In the genomic region with DNA sequence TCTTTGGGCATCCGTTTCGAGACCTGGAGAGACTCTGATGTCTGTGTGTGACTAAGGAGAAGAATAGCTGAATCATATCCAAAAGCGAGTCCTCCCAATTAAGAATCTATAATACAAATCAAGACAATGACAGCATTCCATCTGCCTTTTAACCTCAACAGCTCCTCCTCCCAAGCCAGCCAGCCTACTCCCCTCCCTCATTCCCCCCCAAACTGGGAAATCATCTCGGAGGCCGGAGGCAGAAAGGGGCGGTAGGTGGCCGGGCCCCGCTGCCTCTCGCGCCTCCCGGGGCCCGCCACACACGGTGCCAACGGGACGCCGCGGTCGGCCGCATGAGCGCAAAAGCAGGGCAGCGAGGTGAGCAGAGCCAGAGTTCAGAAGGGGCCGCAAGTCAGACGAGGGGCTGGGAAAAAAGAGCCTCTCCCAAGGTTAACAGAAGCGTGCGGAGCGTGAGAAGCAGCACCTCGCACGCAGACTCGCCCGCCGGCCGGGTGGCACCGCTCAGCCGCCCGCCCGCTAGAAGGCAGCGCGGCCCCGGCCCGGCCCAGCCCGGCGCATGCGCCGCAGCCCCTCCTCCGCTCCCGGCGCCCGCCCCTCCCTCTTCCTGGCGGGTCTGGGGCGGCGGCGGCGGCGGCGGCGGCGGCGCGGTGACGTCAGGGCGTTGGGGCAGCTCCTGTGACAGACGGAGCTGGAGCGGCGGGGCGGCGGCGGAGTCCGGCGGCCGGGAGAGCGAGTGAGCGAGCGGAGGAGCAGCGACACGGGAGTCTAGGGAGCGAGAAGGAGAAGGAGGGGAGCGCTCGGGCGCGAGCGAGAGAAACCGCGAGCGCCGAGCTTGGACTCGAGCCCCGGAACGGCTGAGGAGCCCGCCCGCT, we compare ENCODE assay signal across 8 cellular contexts.
DNase-seq lines count a peak whose midpoint lies in the region; ATAC-seq lines count a peak whose summit lies in the region.

A gene (plus strand): TSS at position 681 of the 872 bp plus-strand sequence. CDS start 44,635 bp downstream, outside the sequence.

- in situ Hi-C loops in ACHN (cut with HindIII; ENCODE audit: low pct_ligation_motif_present, low pct_unique_long_range_greater_than_20kb, low sequenced_read_pairs): no loop called here

- peak within 1 kb of the TSS; percentile 98 for H3K27ac ChIP-seq in caudate nucleus (ENCODE audit: low read depth, low read length)

- peak; percentile 90 for DNase-seq in ACHN
- DNase-seq in NCI-H345 (lab: John Stamatoyannopoulos, UW): peak; percentile 81
- peak; percentile 85 to 95 (median 91) for DNase-seq in activated CD4-positive, CD25-positive, alpha-beta regulatory T cell (lab: John Stamatoyannopoulos, UW)
- DNase-seq in caudate nucleus (lab: John Stamatoyannopoulos, UW): peak in 59 of 61 donors; percentile 35 to 97 (median 87)
- DNase-seq in iris pigment epithelial cell (ENCODE audit: low read depth): peak; percentile 88
- peak; percentile 95 for DNase-seq in stimulated activated CD4-positive, alpha-beta T cell treated with anti-CD3 and anti-CD28 coated beads, Interleukin-12 subunit alpha, Interleukin-12 subunit beta, amount 100 ng/mL, for 4 hours

- peak; percentile 87 for ATAC-seq in GM18867 (IDR thresholded peaks at IDR 0.05; ENCODE audit: unreplicated experiment)
- ATAC-seq in HG03103 (IDR thresholded peaks at IDR 0.05; ENCODE audit: low read depth, unreplicated experiment): peak; percentile 71

Comparison
In these comparisons a context has a peak if more than half of its experiments do, and no peak if none do; other contexts are left out.
1. Peak in every context shown above with its lines: DNase-seq, ATAC-seq and H3K27ac ChIP-seq.